In genomic region chr22:32722441-32722840, GRCh38 we compare ENCODE assay signal across 20 cellular contexts.
DNase-seq lines count a peak whose midpoint lies in the region; ATAC-seq and TF ChIP-seq lines count a peak whose summit lies in the region.
"Had no signal": no experiment of that assay in that cellular context is flagged by ENCODE, and none has a peak within 500 bp of the region (broad histone marks: within the 10 kb centered on the region; RNA-seq: fewer than 3 reads in every experiment).

No MANE protein-coding gene starts in this region.

- peaks cover 69% of the 10 kb centered on the region for H3K4me1 Mint-ChIP-seq in dendritic cell treated with granulocyte-macrophage colony-stimulating factor and Interleukin-4, amounts not matched to agents 40 ng/mL and 50 ng/mL, for 4 days (ENCODE audit: low read depth)

- H4K20me1 ChIP-seq in BLaER1 (no peaks in the 10 kb centered on the region), GM23248 (ENCODE audit: insufficient read depth) (no peaks in the 10 kb centered on the region)

- peaks cover 15% of the 10 kb centered on the region for H3F3A ChIP-seq in GM23248 (ENCODE audit: insufficient read depth)

- intact Hi-C loops in dendritic cell treated with granulocyte-macrophage colony-stimulating factor and Interleukin-4, amounts not matched to agents 40 ng/mL and 50 ng/mL, for 4 days (cut with micrococcal nuclease) = no loop called here

- no peaks in the 10 kb centered on the region for H3K9me3 ChIP-seq in BLaER1
- H3K9me3 ChIP-seq in GM23248 (ENCODE audit: low read depth) = no peaks in the 10 kb centered on the region

- H3K27me3 ChIP-seq in BLaER1 (no peaks in the 10 kb centered on the region), GM23248 (replicated peaks; ENCODE audit: insufficient read depth) (no peaks in the 10 kb centered on the region)

- H3K4me3 Mint-ChIP-seq in dendritic cell treated with granulocyte-macrophage colony-stimulating factor and Interleukin-4, amounts not matched to agents 40 ng/mL and 50 ng/mL, for 4 days = no peak overlapping the region
- H3K4me3 Mint-ChIP-seq: B cell; CD8-positive, alpha-beta T cell had no signal

- H3K36me3 ChIP-seq in BLaER1 (no peaks in the 10 kb centered on the region), GM23248 (ENCODE audit: low read depth) (no peaks in the 10 kb centered on the region)

- H3K9ac ChIP-seq in BLaER1 (no peak overlapping the region), GM23248 (no peak overlapping the region)

- no peaks in the 10 kb centered on the region for H3K79me2 ChIP-seq in GM23248 (ENCODE audit: insufficient read depth)

- peaks cover 55% of the 10 kb centered on the region for H3K4me1 ChIP-seq in BLaER1
- peaks cover 39% of the 10 kb centered on the region for H3K4me1 ChIP-seq in GM23248 (ENCODE audit: insufficient read depth)

- H3K4me3 ChIP-seq in BLaER1 = no peak overlapping the region
- H3K4me3 ChIP-seq in GM23248 = no peak overlapping the region
- H3K4me3 ChIP-seq: GM12878, PC-9 had no signal

- 53 to 54% methylated on average over 5 of the region's 5 CpGs for WGBS in GM23248 (ENCODE audit: low coverage in 1 of 2, low lambda C conversion rate in 2 of 2, missing lambda C conversion rate in 2 of 2), 2 experiments

- ATAC-seq in omental fat pad (ENCODE audit: low FRiP score) = peak; percentile 27
- ATAC-seq: CD8-positive, alpha-beta T cell; GM12878 had no signal

- no peak for TF ChIP-seq CTCF in omental fat pad (IDR thresholded peaks at IDR 0.05)

- H3K4me2 ChIP-seq in BLaER1 = peak overlapping the region; percentile 74; the same call in 1 of the 2 replicates
- H3K4me2 ChIP-seq in GM23248 (ENCODE audit: unreplicated experiment) = no peak overlapping the region
- H3K4me2 ChIP-seq: PC-9 had no signal

- DNase-seq in GM23248 (peak; percentile 31), omental fat pad (ENCODE audit: low spot score) (no peak), COLO668 (lab: John Stamatoyannopoulos, UW; ENCODE audit: unreplicated experiment) (no peak), AG08396 (ENCODE audit: low spot score) (no peak), C1 segment of cervical spinal cord (lab: John Stamatoyannopoulos, UW) (no peak)
- DNase-seq: ACHN; CD8-positive, alpha-beta T cell; GDM1; GOT3; KG1; NCI-H1048; NCI-H146; NCI-H2081 treated with DMSO at 0.1 percent for 48 hours; NCI-H510A treated with DMSO at 0.1 percent for 48 hours; NCI-H82; PC-9 had no signal

- no peaks in the 10 kb centered on the region for H3K36me3 Mint-ChIP-seq in dendritic cell treated with granulocyte-macrophage colony-stimulating factor and Interleukin-4, amounts not matched to agents 40 ng/mL and 50 ng/mL, for 4 days (ENCODE audit: low read depth)
- H3K36me3 Mint-ChIP-seq: CD8-positive, alpha-beta T cell had no signal

- H3K27me3 Mint-ChIP-seq in dendritic cell treated with granulocyte-macrophage colony-stimulating factor and Interleukin-4, amounts not matched to agents 40 ng/mL and 50 ng/mL, for 4 days = peaks cover 35% of the 10 kb centered on the region

- H3K27ac Mint-ChIP-seq in dendritic cell treated with granulocyte-macrophage colony-stimulating factor and Interleukin-4, amounts not matched to agents 40 ng/mL and 50 ng/mL, for 4 days = peak overlapping the region; percentile 79
- H3K27ac Mint-ChIP-seq: B cell; CD8-positive, alpha-beta T cell had no signal

- in situ Hi-C loops in GM23248 (cut with MboI) = no loop called here

- no peak overlapping the region for H2AFZ ChIP-seq in GM23248
- H2AFZ ChIP-seq: PC-9 had no signal

- H3K9me3 Mint-ChIP-seq in dendritic cell treated with granulocyte-macrophage colony-stimulating factor and Interleukin-4, amounts not matched to agents 40 ng/mL and 50 ng/mL, for 4 days = peaks cover 9% of the 10 kb centered on the region
- H3K9me3 Mint-ChIP-seq: CD8-positive, alpha-beta T cell had no signal

- H3K27ac ChIP-seq in BLaER1 (no peak overlapping the region), GM23248 (no peak overlapping the region)
- H3K27ac ChIP-seq: PC-9 had no signal

- H3K9me2 ChIP-seq in GM23248 (ENCODE audit: insufficient read depth) = no peaks in the 10 kb centered on the region
